In genomic region chrX:73855546-73855945, GRCh38 we compare ENCODE assay signal across 9 cellular contexts. TPM values are rescaled to one million over a fixed set of nuclear protein-coding genes. Genes with fewer than 3 reads are reported as not detected.
DNase-seq lines count a peak whose midpoint lies in the region; ATAC-seq and TF ChIP-seq lines count a peak whose summit lies in the region.
"Had no signal": no experiment of that assay in that cellular context is flagged by ENCODE, and none has a peak within 500 bp of the region (broad histone marks: within the 10 kb centered on the region; RNA-seq: fewer than 3 reads in every experiment).

No MANE protein-coding gene starts in this region.

- in situ Hi-C loops in transverse colon (cut with MboI; ENCODE audit: low pct_ligation_motif_present in 1 of 4, low pct_unique_long_range_greater_than_20kb in 1 of 4, low sequenced_read_pairs in 3 of 4), result loop anchor here (5.0 to 25.0 kb wide), 8 partner anchors 159 to 707 kb away; no protein-coding TSS in a partner anchor

- H3K27ac ChIP-seq in Peyer's patch, result no peak overlapping the region
- no peak overlapping the region for H3K27ac ChIP-seq in transverse colon
- H3K27ac ChIP-seq: epithelial cell of prostate had no signal

- H3K36me3 ChIP-seq in Peyer's patch, result no peaks in the 10 kb centered on the region
- H3K36me3 ChIP-seq in transverse colon, result no peaks in the 10 kb centered on the region

- no peaks in the 10 kb centered on the region for H3K36me3 Mint-ChIP-seq in osteocyte (ENCODE audit: unreplicated experiment)

- no peak overlapping the region for H3K4me3 ChIP-seq in Peyer's patch
- no peak overlapping the region for H3K4me3 ChIP-seq in fibroblast of the aortic adventitia (ENCODE audit: low read depth, low read length)
- H3K4me3 ChIP-seq in transverse colon, result no peak overlapping the region

- H3K9me3 ChIP-seq in Peyer's patch (no peaks in the 10 kb centered on the region), transverse colon (no peaks in the 10 kb centered on the region)

- peaks cover 14% of the 10 kb centered on the region for H3K9me3 Mint-ChIP-seq in osteocyte (ENCODE audit: unreplicated experiment)

- peak; percentile 63 for DNase-seq in ELR (ENCODE audit: low read depth)
- DNase-seq in HuH-7 (ENCODE audit: low spot score), result peak; percentile 37
- DNase-seq in Peyer's patch, result peak; percentile 50 to 88 (median 57)
- peak; percentile 53 for DNase-seq in activated T-helper 1 cell treated with Interleukin-2 at 50 U/mL for 16 hours (ENCODE audit: low read depth)
- DNase-seq in fibroblast of the aortic adventitia (ENCODE audit: low read depth), result peak; percentile 85
- no peak for DNase-seq in osteocyte (ENCODE audit: extremely low spot score, unreplicated experiment)
- DNase-seq in transverse colon, result peak; percentile 74

- intact Hi-C loops in transverse colon (cut with DNase I; ENCODE audit: low total_unique reads), result loop anchor here (2.0 to 10.0 kb wide), 3 partner anchors 159 to 489 kb away; no protein-coding TSS in a partner anchor

- H3K4me1 ChIP-seq in Peyer's patch (no peaks in the 10 kb centered on the region), transverse colon (no peaks in the 10 kb centered on the region)

- TF ChIP-seq POLR2A in Peyer's patch (IDR thresholded peaks at IDR 0.05) (no peak), transverse colon (IDR thresholded peaks at IDR 0.05) (no peak)

- 1% methylated on average over 2 of the region's 2 CpGs; no CpG with 5 or more reads in 1 of the 2 donors for WGBS in transverse colon (ENCODE audit: low coverage in 1 of 2), 2 donors

- TF ChIP-seq CTCF in Peyer's patch (IDR thresholded peaks at IDR 0.05) (peak; percentile 51 to 87 (median 67)), fibroblast of the aortic adventitia (IDR thresholded peaks at IDR 0.05; ENCODE audit: insufficient read depth, low read length) (peak; percentile 85), osteocyte (IDR thresholded peaks at IDR 0.05) (peak; percentile 90), transverse colon (IDR thresholded peaks at IDR 0.05) (peak; percentile 55 to 78 (median 56))

- peaks cover 3% of the 10 kb centered on the region for H3K27me3 Mint-ChIP-seq in osteocyte (ENCODE audit: unreplicated experiment)

- H3K4me3 Mint-ChIP-seq in osteocyte (ENCODE audit: unreplicated experiment), result no peak overlapping the region

- H3K27me3 ChIP-seq in Peyer's patch, result no peaks in the 10 kb centered on the region
- no peaks in the 10 kb centered on the region for H3K27me3 ChIP-seq in transverse colon

- no peak for TF ChIP-seq EP300 in transverse colon (IDR thresholded peaks at IDR 0.05; ENCODE audit: low read depth)

- no peak for ATAC-seq in GM18909 (IDR thresholded peaks at IDR 0.05; ENCODE audit: poor library complexity, unreplicated experiment)

- no peak overlapping the region for H3K27ac Mint-ChIP-seq in osteocyte (ENCODE audit: unreplicated experiment)

- H3K4me1 Mint-ChIP-seq in osteocyte (ENCODE audit: unreplicated experiment), result no peaks in the 10 kb centered on the region

RNA-seq across cellular contexts. Expression of gene XIST, which starts 3.0 kb away (rescaled TPM):
- total RNA-seq in Peyer's patch (100 to 1,000 TPM in 2 of 4 donors, 1 to 10 TPM in 1, under 1 TPM in 1; 0.18 to 841 (median 269) TPM), fibroblast of the aortic adventitia (ENCODE audit: low replicate concordance) (1.8 and 106 TPM in 2 replicates), osteocyte (not detected in 2 replicates), transverse colon (100 to 1,000 TPM in 2 of 4 donors, 1 to 10 TPM in 1, under 1 TPM in 1; 0.27 to 709 (median 242) TPM)
